In genomic region chr7:131010714-131011436, GRCh38 we compare ENCODE assay signal across 9 cellular contexts.
DNase-seq lines count a peak whose midpoint lies in the region; ATAC-seq and TF ChIP-seq lines count a peak whose summit lies in the region.
"Had no signal": no experiment of that assay in that cellular context is flagged by ENCODE, and none has a peak within 500 bp of the region (broad histone marks: within the 10 kb centered on the region; RNA-seq: fewer than 3 reads in every experiment).

No MANE protein-coding gene starts in this region.

- WGBS in IMR-90 (ENCODE audit: extremely low coverage in 2 of 2, insufficient read length in 1 of 2), 2 experiments = no CpG with 5 or more reads among the region's 6 CpGs

- H3K9me3 ChIP-seq in IMR-90 (ENCODE audit: control insufficient read depth, insufficient read depth, low read length) (peaks cover 3% of the 10 kb centered on the region; the same call in 1 of the 2 replicates), adipocyte (ENCODE audit: control insufficient read depth, low read length) (no peaks in the 10 kb centered on the region), muscle layer of colon (ENCODE audit: low read length) (no peaks in the 10 kb centered on the region)

- peak overlapping the region; percentile 64 for H3K14ac ChIP-seq in IMR-90 (replicated peaks; ENCODE audit: low read depth, low read length)

- H4K91ac ChIP-seq in IMR-90 (ENCODE audit: insufficient read depth, low read depth, low read length) = peak overlapping the region; percentile 13; the same call in 1 of the 2 replicates

- H3K4ac ChIP-seq in IMR-90 (ENCODE audit: low read depth, low read length) = peak overlapping the region; percentile 55

- dilution Hi-C loops in IMR-90 (cut with HindIII; ENCODE audit: low sequenced_read_pairs, unreplicated experiment) = no loop called here

- H3K36me3 ChIP-seq in IMR-90 (ENCODE audit: control insufficient read depth, insufficient read depth, low read length) (no peaks in the 10 kb centered on the region), adipocyte (ENCODE audit: control insufficient read depth, insufficient read depth, low read length, severe bottlenecking) (peaks cover 3% of the 10 kb centered on the region), muscle layer of colon (ENCODE audit: insufficient read depth, low read length) (no peaks in the 10 kb centered on the region)

- no peak for TF ChIP-seq RAD21 in IMR-90 (IDR thresholded peaks at IDR 0.05; ENCODE audit: low read length)

- no peak for TF ChIP-seq CTCF in IMR-90 (conservative IDR thresholded peaks at IDR 0.05; ENCODE audit: low read depth, low read length)

- peak overlapping the region; percentile 52 for H3K27ac ChIP-seq in IMR-90 (ENCODE audit: insufficient read depth, low read length)
- peak overlapping the region; percentile 0 for H3K27ac ChIP-seq in muscle layer of colon (ENCODE audit: low read depth, low read length)
- H3K27ac ChIP-seq: KMS-11 had no signal

- H3K56ac ChIP-seq in IMR-90 (ENCODE audit: extremely low read depth, insufficient read depth, low read length) = peak overlapping the region; percentile 27; the same call in 1 of the 2 replicates

- H3K9ac ChIP-seq in IMR-90 (ENCODE audit: low read depth, low read length) (no peak overlapping the region), adipocyte (ENCODE audit: low read length) (peak overlapping the region; percentile 68), muscle layer of colon (ENCODE audit: low read length) (no peak overlapping the region)
- H3K9ac ChIP-seq: KMS-11 had no signal

- H3K23ac ChIP-seq in IMR-90 (ENCODE audit: low read depth, low read length) = peak overlapping the region; percentile 28; the same call in 1 of the 2 replicates

- peak overlapping the region; percentile 34 for H3K4me2 ChIP-seq in IMR-90 (ENCODE audit: low read depth, low read length)
- H3K4me2 ChIP-seq: KMS-11 had no signal

- intact Hi-C loops in IMR-90 (cut with micrococcal nuclease) = no loop called here

- peak overlapping the region; percentile 72; the same call in 1 of the 2 replicates for H2BK20ac ChIP-seq in IMR-90 (ENCODE audit: low read depth, low read length)

- ATAC-seq in IMR-90 (ENCODE audit: low read depth) (no peak), GM21528 (IDR thresholded peaks at IDR 0.05; ENCODE audit: low FRiP score, unreplicated experiment) (no peak)

- peaks cover 40% of the 10 kb centered on the region for H3K4me1 ChIP-seq in IMR-90 (ENCODE audit: control insufficient read depth, insufficient read depth, low read length)
- H3K4me1 ChIP-seq in adipocyte (ENCODE audit: control insufficient read depth, insufficient read depth, low read length) = peaks cover 96% of the 10 kb centered on the region
- H3K4me1 ChIP-seq in muscle layer of colon (ENCODE audit: insufficient read depth, low read length) = peaks cover 66% of the 10 kb centered on the region

- POLR2A ChIA-PET in IMR-90 (lab: Charles Lee; ENCODE audit: unreplicated experiment) = no interaction called here

- TF ChIP-seq POLR2A in IMR-90 (IDR thresholded peaks at IDR 0.05; ENCODE audit: low read depth, low read length) = no peak

- no TSS peak for BruUV-seq in IMR-90 (replicated peaks; lab: Mats Ljungman, UMichigan)

- peak; percentile 63 for DNase-seq in CD1c-positive myeloid dendritic cell (ENCODE audit: extremely low spot score)
- DNase-seq in IMR-90 = peak; percentile 63
- DNase-seq in adipocyte (ENCODE audit: low read depth) = peak; percentile 77
- DNase-seq in NAMALWA (ENCODE audit: low spot score) = no peak
- DNase-seq in COLO668 (lab: John Stamatoyannopoulos, UW; ENCODE audit: unreplicated experiment) = no peak
- DNase-seq in dedifferentiated amniotic fluid mesenchymal stem cell (ENCODE audit: extremely low spot score) = no peak

- H4K8ac ChIP-seq in IMR-90 (ENCODE audit: low read depth in 2 of 2, low read length in 2 of 2) = peak overlapping the region; percentile 8 to 20; a peak in 1 of 4 replicates

- peak overlapping the region; percentile 67 for H2BK120ac ChIP-seq in IMR-90 (ENCODE audit: low read depth, low read length)

- in situ Hi-C loops in IMR-90 (cut with MboI; ENCODE audit: low sequenced_read_pairs) = no loop called here

- H3K4me3 ChIP-seq in IMR-90 (ENCODE audit: insufficient read depth, low read depth, low read length) (no peak overlapping the region), adipocyte (ENCODE audit: low read length) (peak overlapping the region; percentile 60), muscle layer of colon (ENCODE audit: low read depth in 1 of 2, low read length in 2 of 2) (no peak overlapping the region)

- H2AK9ac ChIP-seq in IMR-90 (replicated peaks; ENCODE audit: low read depth, low read length, poor library complexity) = peak overlapping the region; percentile 12

- CTCF ChIA-PET in IMR-90 (lab: Yijun Ruan, JAX) = interaction anchor here (0.6 kb wide), 2 partner anchors 40 to 129 kb away, joined by 3 to 5 read pairs; no protein-coding TSS in a partner anchor

- H3K27me3 ChIP-seq in IMR-90 (ENCODE audit: control insufficient read depth, insufficient read depth, low read length) = no peaks in the 10 kb centered on the region
- no peaks in the 10 kb centered on the region for H3K27me3 ChIP-seq in adipocyte (replicated peaks; ENCODE audit: control insufficient read depth, insufficient read depth, low read length)
- no peaks in the 10 kb centered on the region for H3K27me3 ChIP-seq in muscle layer of colon (ENCODE audit: control insufficient read depth in 1 of 2, insufficient read depth in 2 of 2, low read length in 2 of 2)

- peak overlapping the region; percentile 64 for H2BK5ac ChIP-seq in IMR-90 (ENCODE audit: low read depth, low read length, poor library complexity, severe bottlenecking)

- H2AK5ac ChIP-seq in IMR-90 (ENCODE audit: low read depth, low read length) = peak overlapping the region; percentile 56; the same call in 1 of the 2 replicates

- peak overlapping the region; percentile 47; the same call in 1 of the 3 replicates for H2BK15ac ChIP-seq in IMR-90 (ENCODE audit: low read depth, low read length)

- H4K5ac ChIP-seq in IMR-90 (ENCODE audit: low read depth, low read length) = peak overlapping the region; percentile 41; the same call in 1 of the 2 replicates

- peaks cover 33% of the 10 kb centered on the region for H3K9me1 ChIP-seq in IMR-90 (ENCODE audit: insufficient read depth, low read length)

- peak overlapping the region; percentile 8; the same call in 1 of the 2 replicates for H3K18ac ChIP-seq in IMR-90 (ENCODE audit: low read depth, low read length)

- no peak overlapping the region for H2AFZ ChIP-seq in IMR-90 (replicated peaks; ENCODE audit: low read length, poor library complexity)

- peaks cover 28 to 81% of the 10 kb centered on the region in 2 experiments for H3K79me1 ChIP-seq in IMR-90 (ENCODE audit: low read depth in 1 of 2, low read length in 2 of 2)

- peaks cover 32% of the 10 kb centered on the region for H4K20me1 ChIP-seq in IMR-90 (ENCODE audit: insufficient read depth, low read length)

TF ChIP-seq in IMR-90, 13 proteins besides CTCF, POLR2A, EP300 and RAD21:
- TF ChIP-seq CEBPB (IDR thresholded peaks at IDR 0.05; ENCODE audit: low read depth, low read length) = peak; percentile 41; the same call in 1 of the 2 replicates
- no peak for TF ChIP-seq SMC3 (IDR thresholded peaks at IDR 0.05; ENCODE audit: low read depth, low read length)

Comparison
In these comparisons a context has a peak if more than half of its experiments do, and no peak if none do; other contexts are left out.
1. DNase-seq: peak in CD1c-positive myeloid dendritic cell (single experiment), IMR-90 (single experiment) and adipocyte (single experiment); none in NAMALWA (single experiment), COLO668 (single experiment) and dedifferentiated amniotic fluid mesenchymal stem cell (single experiment).